Comparison of ENCODE assay signal across 1 cellular context in genomic region chr13:112574476-112575294, GRCh38.
TF ChIP-seq lines count a peak whose summit lies in the region.

No MANE protein-coding gene starts in this region.

TF ChIP-seq in IMR-90, 13 proteins besides CTCF, POLR2A, EP300 and RAD21 (continued from another document):
- TF ChIP-seq, protein P1, sequence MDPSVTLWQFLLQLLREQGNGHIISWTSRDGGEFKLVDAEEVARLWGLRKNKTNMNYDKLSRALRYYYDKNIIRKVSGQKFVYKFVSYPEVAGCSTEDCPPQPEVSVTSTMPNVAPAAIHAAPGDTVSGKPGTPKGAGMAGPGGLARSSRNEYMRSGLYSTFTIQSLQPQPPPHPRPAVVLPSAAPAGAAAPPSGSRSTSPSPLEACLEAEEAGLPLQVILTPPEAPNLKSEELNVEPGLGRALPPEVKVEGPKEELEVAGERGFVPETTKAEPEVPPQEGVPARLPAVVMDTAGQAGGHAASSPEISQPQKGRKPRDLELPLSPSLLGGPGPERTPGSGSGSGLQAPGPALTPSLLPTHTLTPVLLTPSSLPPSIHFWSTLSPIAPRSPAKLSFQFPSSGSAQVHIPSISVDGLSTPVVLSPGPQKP (IDR thresholded peaks at IDR 0.05; ENCODE audit: borderline replicate concordance, low read depth, low read length) = no peak
- TF ChIP-seq, protein P2, sequence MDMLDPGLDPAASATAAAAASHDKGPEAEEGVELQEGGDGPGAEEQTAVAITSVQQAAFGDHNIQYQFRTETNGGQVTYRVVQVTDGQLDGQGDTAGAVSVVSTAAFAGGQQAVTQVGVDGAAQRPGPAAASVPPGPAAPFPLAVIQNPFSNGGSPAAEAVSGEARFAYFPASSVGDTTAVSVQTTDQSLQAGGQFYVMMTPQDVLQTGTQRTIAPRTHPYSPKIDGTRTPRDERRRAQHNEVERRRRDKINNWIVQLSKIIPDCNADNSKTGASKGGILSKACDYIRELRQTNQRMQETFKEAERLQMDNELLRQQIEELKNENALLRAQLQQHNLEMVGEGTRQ (IDR thresholded peaks at IDR 0.05; ENCODE audit: low read depth, low read length) = no peak
- no peak for TF ChIP-seq MXI1 (IDR thresholded peaks at IDR 0.05; ENCODE audit: borderline replicate concordance, low read depth, low read length)
- TF ChIP-seq MAZ (IDR thresholded peaks at IDR 0.05; ENCODE audit: borderline replicate concordance, low read depth, low read length) = no peak
- TF ChIP-seq FOS (IDR thresholded peaks at IDR 0.05; ENCODE audit: low read depth, low read length) = no peak
- no peak for TF ChIP-seq SMC3 (IDR thresholded peaks at IDR 0.05; ENCODE audit: low read depth, low read length)
- no peak for TF ChIP-seq BHLHE40 (IDR thresholded peaks at IDR 0.05; ENCODE audit: low read depth, low read length)
- no peak for TF ChIP-seq NFE2L2 (IDR thresholded peaks at IDR 0.05; ENCODE audit: low read depth, low read length)
- TF ChIP-seq RCOR1 (IDR thresholded peaks at IDR 0.05; ENCODE audit: insufficient replicate concordance, low read length) = no peak
- no peak for TF ChIP-seq CEBPB (IDR thresholded peaks at IDR 0.05; ENCODE audit: low read depth, low read length)
- no peak for TF ChIP-seq RFX5 (IDR thresholded peaks at IDR 0.05; ENCODE audit: low read depth, low read length)
